Comparison of ENCODE assay signal across 24 cellular contexts in the genomic region with DNA sequence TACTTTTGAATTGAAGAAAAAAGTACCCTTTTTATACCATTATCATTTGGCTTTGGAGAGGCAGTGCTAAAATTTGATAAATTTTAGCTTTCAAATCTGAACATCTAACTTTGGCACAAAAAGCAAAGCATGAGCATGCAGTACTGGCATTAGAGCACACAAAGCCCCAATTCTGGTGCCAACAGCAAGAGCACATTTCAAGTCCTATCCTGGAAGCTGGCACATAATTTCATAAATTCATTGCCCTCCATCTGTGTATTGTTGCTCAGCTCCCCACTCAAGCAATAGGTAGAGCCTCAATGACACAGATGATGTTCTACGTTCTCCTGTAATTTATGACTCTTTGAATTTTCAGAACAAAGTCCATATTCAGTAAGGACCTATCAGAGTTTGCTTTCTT.
"Had no signal": no experiment of that assay in that cellular context is flagged by ENCODE, and none has a peak within 500 bp of the region (broad histone marks: within the 10 kb centered on the region; RNA-seq: fewer than 3 reads in every experiment).

No MANE protein-coding gene starts in this region.

- H3K27me3 ChIP-seq: heart left ventricle, right lobe of liver, uterus had no signal

- H3K4me3 ChIP-seq: heart left ventricle, mucosa of descending colon, right lobe of liver, uterus had no signal

- H3K36me3 ChIP-seq: heart left ventricle, right lobe of liver, uterus had no signal

- H3K4me1 ChIP-seq: heart left ventricle, right lobe of liver, uterus had no signal

- H3K27ac ChIP-seq: heart left ventricle, right lobe of liver, uterus, VCaP had no signal

- H3K36me3 Mint-ChIP-seq: activated naive CD8-positive, alpha-beta T cell; immature natural killer cell; type B pancreatic cell had no signal

- H3K27me3 Mint-ChIP-seq: activated naive CD8-positive, alpha-beta T cell; type B pancreatic cell had no signal

- H3K4me1 Mint-ChIP-seq: endodermal cell, immature natural killer cell, nephron had no signal

- H3K9me3 Mint-ChIP-seq: endodermal cell, nephron, type B pancreatic cell had no signal

- H3K4me3 Mint-ChIP-seq: activated naive CD8-positive, alpha-beta T cell; endodermal cell; immature natural killer cell; nephron; T-helper 1 cell treated with Interleukin-12 subunit alpha and Interleukin-12 subunit beta and Interleukin-4 antibody, amounts not matched to agents 30 μg/mL and 1 μg/mL, for 36 hours; type B pancreatic cell had no signal

- H3K9me3 ChIP-seq: heart left ventricle, right lobe of liver, uterus had no signal

- H3K27ac Mint-ChIP-seq: activated naive CD8-positive, alpha-beta T cell; endodermal cell; immature natural killer cell; nephron; T-helper 1 cell treated with Interleukin-12 subunit alpha and Interleukin-12 subunit beta and Interleukin-4 antibody, amounts not matched to agents 30 μg/mL and 1 μg/mL, for 36 hours; type B pancreatic cell had no signal

- ATAC-seq: esophagus mucosa; heart left ventricle; mucosa of descending colon; right lobe of liver; stimulated activated naive CD8-positive, alpha-beta T cell treated with anti-CD3 and anti-CD28 coated beads, Interleukin-15, Interleukin-2, amounts not matched to agents 100 U/mL and 50 U/mL, for 24 hours had no signal

- DNase-seq: activated CD4-positive, alpha-beta T cell treated with anti-CD3 and anti-CD28 coated beads for 4 hours; activated CD4-positive, alpha-beta T cell treated with anti-CD3 and anti-CD28 coated beads, Interleukin-2, amount 50 U/mL, for 4 hours; activated CD8-positive, alpha-beta memory T cell treated with anti-CD3 and anti-CD28 coated beads for 24 hours; activated effector memory CD4-positive, alpha-beta T cell treated with Interleukin-2 at 50 U/mL for 16 hours; activated naive CD4-positive, alpha-beta T cell treated with Interleukin-2 at 50 U/mL for 16 hours; cortex of kidney; endodermal cell; foreskin fibroblast; heart left ventricle; immature natural killer cell; mesenchymal stem cell; mucosa of descending colon; right lobe of liver; stimulated activated CD4-positive, alpha-beta T cell treated with anti-CD3 and anti-CD28 coated beads, Interleukin-12 subunit alpha, Interleukin-12 subunit beta, amount 100 ng/mL, for 4 hours; stimulated activated CD4-positive, alpha-beta T cell treated with anti-CD3 and anti-CD28 coated beads, Interleukin-4, amount 100 ng/mL, for 1 hour; stimulated activated naive CD8-positive, alpha-beta T cell treated with anti-CD3 and anti-CD28 coated beads, Interleukin-15, Interleukin-2, amounts not matched to agents 100 U/mL and 50 U/mL, for 24 hours; T-helper 9 cell; uterus had no signal
